Comparison of ENCODE assay signal across 21 cellular contexts in genomic region chr3:182896553-182896952, GRCh38.
"Had no signal": no experiment of that assay in that cellular context is flagged by ENCODE, and none has a peak within 500 bp of the region (broad histone marks: within the 10 kb centered on the region; RNA-seq: fewer than 3 reads in every experiment).

No MANE protein-coding gene starts in this region.

- H3K4me1 ChIP-seq: left lung, spleen, tibial nerve, uterus had no signal

- H3K4me3 ChIP-seq: left lung, lung, right atrium auricular region, spleen, tibial nerve, uterus had no signal

- H3K36me3 ChIP-seq: uterus had no signal

- DNase-seq: head of caudate nucleus; hippocampal formation; kidney glomerular epithelial cell; left cardiac atrium; left lung; mesendoderm; naive B cell; occipital lobe; small intestine; spleen; stimulated activated CD4-positive, alpha-beta T cell treated with anti-CD3 and anti-CD28 coated beads, Interleukin-4, amount 100 ng/mL, for 24 hours; stimulated activated naive CD4-positive, alpha-beta T cell treated with Interleukin-2 at 50 U/mL for 16 hours; stimulated activated naive CD8-positive, alpha-beta T cell treated with anti-CD3 and anti-CD28 coated beads, Interleukin-15, amount 100 ng/mL, for 72 hours; substantia nigra; uterus had no signal

- FAIRE-seq: keratinocyte, small intestine had no signal

- H3K27me3 ChIP-seq: left lung, right atrium auricular region, spleen, tibial nerve, uterus had no signal

- H3K27ac ChIP-seq: left lung, right atrium auricular region, spleen, tibial nerve, uterus had no signal

- H3K9me3 ChIP-seq: left lung, right atrium auricular region, spleen, tibial nerve, uterus had no signal

- ATAC-seq: left cardiac atrium; left lung; sciatic nerve; stimulated activated effector memory CD8-positive, alpha-beta T cell treated with anti-CD3 and anti-CD28 coated beads, Interleukin-12 subunit alpha, Interleukin-12 subunit beta, amount 100 ng/mL, for 72 hours; stimulated activated naive CD8-positive, alpha-beta T cell treated with anti-CD3 and anti-CD28 coated beads, Interleukin-15, amount 100 ng/mL, for 72 hours had no signal
